In genomic region chr5:219492-219891, GRCh38 we compare ENCODE assay signal across 9 cellular contexts. TPM values are rescaled to one million over a fixed set of nuclear protein-coding genes. Genes with fewer than 3 reads are reported as not detected.
DNase-seq lines count a peak whose midpoint lies in the region; ATAC-seq and TF ChIP-seq lines count a peak whose summit lies in the region.
"Had no signal": no experiment of that assay in that cellular context is flagged by ENCODE, and none has a peak within 500 bp of the region (broad histone marks: within the 10 kb centered on the region; RNA-seq: fewer than 3 reads in every experiment).

No MANE protein-coding gene starts in this region.

- H3K9me3 ChIP-seq in HUES48 (ENCODE audit: control insufficient read depth, insufficient read depth, low read length) (no peaks in the 10 kb centered on the region), parathyroid adenoma (ENCODE audit: control insufficient read depth, low read length) (no peaks in the 10 kb centered on the region)

- peaks cover 58% of the 10 kb centered on the region for H3K4me1 Mint-ChIP-seq in activated CD4-positive, alpha-beta memory T cell treated with anti-CD3 and anti-CD28 coated beads for 36 hours (ENCODE audit: low read depth)

- peak overlapping the region; percentile 92 for H3K4me3 Mint-ChIP-seq in activated CD4-positive, alpha-beta memory T cell treated with anti-CD3 and anti-CD28 coated beads for 36 hours

- H3K9me3 Mint-ChIP-seq in activated CD4-positive, alpha-beta memory T cell treated with anti-CD3 and anti-CD28 coated beads for 36 hours = no peaks in the 10 kb centered on the region

- POLR2A ChIA-PET in activated CD4-positive, alpha-beta memory T cell treated with anti-CD3 and anti-CD28 coated beads for 36 hours (lab: Charles Lee) = interaction anchor here (1.0 to 2.2 kb wide), 3 partner anchors 12 to 51 kb away, joined by 3 to 10 read pairs (median 4); partner anchors contain the start of gene PDCD6

- no peak for ATAC-seq in HG02759 (IDR thresholded peaks at IDR 0.05; ENCODE audit: unreplicated experiment)

- peaks cover 8% of the 10 kb centered on the region for H3K36me3 Mint-ChIP-seq in activated CD4-positive, alpha-beta memory T cell treated with anti-CD3 and anti-CD28 coated beads for 36 hours

- DNase-seq in Ammon's horn (ENCODE audit: low spot score) (peak; percentile 35), fibroblast of gingiva (ENCODE audit: low read depth) (peak; percentile 30), UCSD-AML1 (lab: John Stamatoyannopoulos, UW; ENCODE audit: unreplicated experiment) (no peak), SK-N-DZ (ENCODE audit: low spot score) (no peak)
- peak; percentile 32 for DNase-seq in activated CD4-positive, alpha-beta memory T cell treated with anti-CD3 and anti-CD28 coated beads for 36 hours

- H3K27ac Mint-ChIP-seq in activated CD4-positive, alpha-beta memory T cell treated with anti-CD3 and anti-CD28 coated beads for 36 hours = peak overlapping the region; percentile 90

- H3K27ac ChIP-seq in HUES48 (ENCODE audit: low read depth, low read length) (no peak overlapping the region), parathyroid adenoma (no peak overlapping the region)

- H3K9ac ChIP-seq in HUES48 (ENCODE audit: low read depth, low read length) = 0 out of 2 replicates have a peak overlapping the region, but pooled peaks have one; percentile 21
- no peak overlapping the region for H3K9ac ChIP-seq in parathyroid adenoma

- CTCF ChIA-PET in activated CD4-positive, alpha-beta memory T cell treated with anti-CD3 and anti-CD28 coated beads for 36 hours (lab: Charles Lee) = interaction anchor here (3.6 kb wide), 1 partner anchor 31 kb away, joined by 20 read pairs; no protein-coding TSS in a partner anchor

- intact Hi-C loops in activated CD4-positive, alpha-beta memory T cell treated with anti-CD3 and anti-CD28 coated beads for 36 hours (cut with micrococcal nuclease) = loop anchor here (1.0 to 10.0 kb wide), 4 partner anchors 31 to 235 kb away; partner anchors contain the start of gene PDCD6

- no peak for TF ChIP-seq CTCF in parathyroid adenoma (IDR thresholded peaks at IDR 0.05)

- H3K4me2 ChIP-seq in parathyroid adenoma (ENCODE audit: low read length) = peak overlapping the region; percentile 71

- H3K4me1 ChIP-seq in HUES48 (ENCODE audit: control insufficient read depth, insufficient read depth, low read length) (peaks cover 26% of the 10 kb centered on the region), parathyroid adenoma (peaks cover 6% of the 10 kb centered on the region)

- H3K4me3 ChIP-seq in HUES48 (ENCODE audit: low read depth, low read length) (peak overlapping the region; percentile 89), parathyroid adenoma (ENCODE audit: low read depth, low read length) (peak overlapping the region; percentile 74)

- H3K36me3 ChIP-seq in HUES48 (ENCODE audit: control insufficient read depth, insufficient read depth, low read length) (peaks cover 11% of the 10 kb centered on the region), parathyroid adenoma (ENCODE audit: control insufficient read depth, insufficient read depth, low read length) (no peaks in the 10 kb centered on the region)

- H3K27me3 Mint-ChIP-seq in activated CD4-positive, alpha-beta memory T cell treated with anti-CD3 and anti-CD28 coated beads for 36 hours = no peaks in the 10 kb centered on the region

- peaks cover 23% of the 10 kb centered on the region for H3K79me2 ChIP-seq in parathyroid adenoma

- H3K27me3 ChIP-seq in HUES48 (ENCODE audit: control insufficient read depth, insufficient read depth, low read length) = no peaks in the 10 kb centered on the region
- H3K27me3 ChIP-seq in parathyroid adenoma (ENCODE audit: control insufficient read depth, insufficient read depth, low read length) = no peaks in the 10 kb centered on the region

- H2AFZ ChIP-seq in parathyroid adenoma = no peak overlapping the region

RNA-seq across cellular contexts. Expression of gene SDHA, which starts 1.4 kb away (rescaled TPM):
- 100 to 1,000 TPM; 142 to 143 TPM for total RNA-seq in activated CD4-positive, alpha-beta memory T cell treated with anti-CD3 and anti-CD28 coated beads for 36 hours
- polyA plus RNA-seq in SK-N-DZ (2014; cell fraction: cytosol; rRNA removed) = 79.8 and 84.9 TPM in 2 replicates
- 83.0 and 89.6 TPM in 2 replicates for polyA plus RNA-seq in SK-N-DZ (2014; cell fraction: nucleus; rRNA removed)

RNA-seq across cellular contexts. Expression of gene CCDC127, which starts 1.5 kb away (rescaled TPM):
- total RNA-seq in activated CD4-positive, alpha-beta memory T cell treated with anti-CD3 and anti-CD28 coated beads for 36 hours = 1 to 10 TPM; 4.3 to 5.0 TPM
- polyA plus RNA-seq in SK-N-DZ (2014; cell fraction: cytosol; rRNA removed) = 5.7 and 8.3 TPM in 2 replicates
- 2.9 and 3.6 TPM in 2 replicates for polyA plus RNA-seq in SK-N-DZ (2014; cell fraction: nucleus; rRNA removed)

RNA-seq across cellular contexts. Expression of gene LRRC14B, which starts 28.2 kb away (rescaled TPM):
- total RNA-seq in activated CD4-positive, alpha-beta memory T cell treated with anti-CD3 and anti-CD28 coated beads for 36 hours = not detected
- 0.14 and 0.38 TPM in 2 replicates for polyA plus RNA-seq in SK-N-DZ (2014; cell fraction: cytosol; rRNA removed)
- not detected in 2 replicates for polyA plus RNA-seq in SK-N-DZ (2014; cell fraction: nucleus; rRNA removed)
- total RNA-seq: pulmonary artery endothelial cell had no signal

RNA-seq across cellular contexts. Expression of gene PDCD6, which starts 52.0 kb away (rescaled TPM):
- total RNA-seq in activated CD4-positive, alpha-beta memory T cell treated with anti-CD3 and anti-CD28 coated beads for 36 hours = 10 to 100 TPM; 81.6 to 83.8 TPM
- 101 and 115 TPM in 2 replicates for polyA plus RNA-seq in SK-N-DZ (2014; cell fraction: cytosol; rRNA removed)
- 108 and 121 TPM in 2 replicates for polyA plus RNA-seq in SK-N-DZ (2014; cell fraction: nucleus; rRNA removed)

Comparison
In these comparisons a context has a peak if more than half of its experiments do, and no peak if none do; other contexts are left out.
1. DNase-seq: peak in Ammon's horn (single experiment), activated CD4-positive, alpha-beta memory T cell treated with anti-CD3 and anti-CD28 coated beads for 36 hours (single experiment) and fibroblast of gingiva (single experiment); none in UCSD-AML1 (single experiment) and SK-N-DZ (single experiment).